8 cellular contexts compared by ENCODE assay signal in genomic region chr6:148577687-148578488, GRCh38.
DNase-seq lines count a peak whose midpoint lies in the region; TF ChIP-seq lines count a peak whose summit lies in the region.

No MANE protein-coding gene starts in this region.

- intact Hi-C loops in A673 (cut with micrococcal nuclease; ENCODE audit: unreplicated experiment) = loop anchor here (1.0 to 5.0 kb wide), 2 partner anchors 369 to 448 kb away; no protein-coding TSS in a partner anchor

- H3K27me3 ChIP-seq in A673 (replicated peaks; ENCODE audit: insufficient read depth, low read depth, low read length, poor library complexity) (peaks cover 6% of the 10 kb centered on the region), Loucy (ENCODE audit: insufficient read depth, low read length, poor library complexity, severe bottlenecking) (no peaks in the 10 kb centered on the region)

- no peak overlapping the region for H3K9ac ChIP-seq in Loucy (ENCODE audit: low read depth, low read length, poor library complexity, severe bottlenecking)

- H3K4me2 ChIP-seq in Loucy (ENCODE audit: low read depth, low read length, poor library complexity, severe bottlenecking) = no peak overlapping the region

- H3K4me1 ChIP-seq in A673 (ENCODE audit: insufficient read depth, low read length, poor library complexity, severe bottlenecking) = no peaks in the 10 kb centered on the region
- no peaks in the 10 kb centered on the region for H3K4me1 ChIP-seq in HEK293 (ENCODE audit: control insufficient read depth, insufficient read depth, low read length)
- H3K4me1 ChIP-seq in Loucy (ENCODE audit: insufficient read depth, low read length, poor library complexity, severe bottlenecking) = peaks cover 5% of the 10 kb centered on the region

- BruUV-seq in A673 (replicated peaks; lab: Mats Ljungman, UMichigan) = no TSS peak

- DNase-seq in A673 (ENCODE audit: low spot score) (peak; percentile 74), GM12864 (ENCODE audit: low read depth) (peak; percentile 36), SKM-1 (lab: John Stamatoyannopoulos, UW; ENCODE audit: unreplicated experiment) (peak; percentile 39), T47D (ENCODE audit: low read depth in 1 of 2, low spot score in 1 of 2) (peak; percentile 53 to 86), iPS-NIHi11 (ENCODE audit: low spot score) (peak; percentile 83)
- peak; percentile 21 for DNase-seq in stimulated activated CD4-positive, alpha-beta T cell treated with anti-CD3 and anti-CD28 coated beads, Interleukin-12 subunit alpha, Interleukin-12 subunit beta, amount 100 ng/mL, for 4 hours

- no peaks in the 10 kb centered on the region for H3F3A ChIP-seq in Loucy (ENCODE audit: low read depth)

- H3K9me3 ChIP-seq in A673 (ENCODE audit: low read depth, low read length, poor library complexity, severe bottlenecking) (peaks cover under 1% of the 10 kb centered on the region), HEK293 (ENCODE audit: control insufficient read depth, insufficient read depth, low read depth, low read length) (no peaks in the 10 kb centered on the region), Loucy (ENCODE audit: insufficient read depth, low read depth, low read length) (no peaks in the 10 kb centered on the region)

- no peaks in the 10 kb centered on the region for H3K36me3 ChIP-seq in A673 (ENCODE audit: insufficient read depth, low read length, poor library complexity, severe bottlenecking)
- no peaks in the 10 kb centered on the region for H3K36me3 ChIP-seq in HEK293 (ENCODE audit: control insufficient read depth in 2 of 2, insufficient read depth in 1 of 2, low read length in 2 of 2)
- no peaks in the 10 kb centered on the region for H3K36me3 ChIP-seq in Loucy (ENCODE audit: insufficient read depth, low read length)

- no peaks in the 10 kb centered on the region for H4K20me1 ChIP-seq in Loucy (ENCODE audit: insufficient read depth, low read length, poor library complexity, severe bottlenecking)

- in situ Hi-C loops in T47D (cut with HindIII; ENCODE audit: low pct_unique_long_range_greater_than_20kb, low sequenced_read_pairs) = no loop called here

- CTCF ChIA-PET in A673 (lab: Charles Lee) = no interaction called here
- CTCF ChIA-PET in HEK293 (lab: Yijun Ruan, JAX) = interaction anchor here (0.5 to 3.8 kb wide), 93 partner anchors 8 to 1478 kb away, joined by 3 to 132 read pairs (median 4); no protein-coding TSS in a partner anchor

- POLR2A ChIA-PET in A673 (lab: Charles Lee; ENCODE audit: low non-redundant PET) = no interaction called here
- POLR2A ChIA-PET in HEK293 (lab: Yijun Ruan, JAX) = interaction anchor here (1.0 kb wide), 1 partner anchor 10 kb away, joined by 3 read pairs; no protein-coding TSS in a partner anchor

- H3K4me3 ChIP-seq in A673 (ENCODE audit: low read depth, low read length, poor library complexity, severe bottlenecking) (no peak overlapping the region), GM12864 (ENCODE audit: low read depth, low read length) (no peak overlapping the region), HEK293 (ENCODE audit: low read depth, low read length) (no peak overlapping the region), Loucy (ENCODE audit: low read length, poor library complexity, severe bottlenecking) (no peak overlapping the region)

- H2AFZ ChIP-seq in Loucy (ENCODE audit: low read length) = peak overlapping the region; percentile 3; the same call in 1 of the 2 replicates

- H3K27ac ChIP-seq in A673 (ENCODE audit: low read depth, low read length, poor library complexity, severe bottlenecking) = no peak overlapping the region
- H3K27ac ChIP-seq in HEK293 (ENCODE audit: extremely low read depth, low read depth, low read length) = no peak overlapping the region

- H3K9me2 ChIP-seq in Loucy (replicated peaks; ENCODE audit: low read depth, low read length) = no peaks in the 10 kb centered on the region

- TF ChIP-seq CTCF in A673 (conservative IDR thresholded peaks at IDR 0.05; ENCODE audit: low read depth, low read length) (peak; percentile 87), GM12864 (IDR thresholded peaks at IDR 0.05; ENCODE audit: low read depth, low read length, missing control alignments) (peak; percentile 91), HEK293 (tag by site-specific recombination; IDR thresholded peaks at IDR 0.05) (peak; percentile 99), Loucy (conservative IDR thresholded peaks at IDR 0.05; ENCODE audit: low read length) (peak; percentile 100)

- no peaks in the 10 kb centered on the region for H3K79me2 ChIP-seq in Loucy (ENCODE audit: insufficient read depth, low read length)

TF ChIP-seq in HEK293, 187 proteins besides CTCF, POLR2A, EP300 and RAD21:
- TF ChIP-seq ZNF335 (tag by site-specific recombination; conservative IDR thresholded peaks at IDR 0.05) (no peak), ZNF837 (tag by site-specific recombination; IDR thresholded peaks at IDR 0.05) (no peak), ZNF660 (tag by site-specific recombination; IDR thresholded peaks at IDR 0.05) (peak; percentile 54; the same call in 1 of the 2 replicates), ZNF2 (tag by site-specific recombination; IDR thresholded peaks at IDR 0.05) (0 out of 2 replicates have a peak, but pooled peaks have one; percentile 45), ZSCAN30 (tag by site-specific recombination; IDR thresholded peaks at IDR 0.05) (peak; percentile 74), ZSCAN23 (tag by site-specific recombination; IDR thresholded peaks at IDR 0.05) (no peak), SP2 (tag by site-specific recombination; IDR thresholded peaks at IDR 0.05) (no peak), ZNF654 (tag by site-specific recombination; IDR thresholded peaks at IDR 0.05; ENCODE audit: low read depth) (peak; percentile 92), ZBTB17 (tag by site-specific recombination; IDR thresholded peaks at IDR 0.05) (peak; percentile 72), ZBTB21 (tag by site-specific recombination; IDR thresholded peaks at IDR 0.05) (no peak), ZSCAN4 (tag by site-specific recombination; IDR thresholded peaks at IDR 0.05) (no peak), ZNF843 (tag by site-specific recombination; IDR thresholded peaks at IDR 0.05) (no peak), TRIM28 (IDR thresholded peaks at IDR 0.05; ENCODE audit: borderline replicate concordance, low read length) (peak; percentile 68; the same call in 1 of the 2 replicates), INSM2 (tag by site-specific recombination; IDR thresholded peaks at IDR 0.05) (no peak), KLF9 (tag by site-specific recombination; IDR thresholded peaks at IDR 0.05; ENCODE audit: low read depth) (no peak), HOXD13 (CRISPR knock-in tag; IDR thresholded peaks at IDR 0.05; ENCODE audit: borderline replicate concordance) (no peak), KLF16 (tag by site-specific recombination; IDR thresholded peaks at IDR 0.05) (no peak), ZNF596 (tag by site-specific recombination; IDR thresholded peaks at IDR 0.05) (no peak), ZNF626 (tag by site-specific recombination; IDR thresholded peaks at IDR 0.05) (no peak)

Comparison
In these comparisons a context has a peak if more than half of its experiments do, and no peak if none do; other contexts are left out.
1. DNase-seq: peak in every context shown above with its lines; median percentile 83 in iPS-NIHi11; 74 in A673; 70 in T47D; 39 in SKM-1; 36 in GM12864; 21 in stimulated activated CD4-positive, alpha-beta T cell treated with anti-CD3 and anti-CD28 coated beads, Interleukin-12 subunit alpha, Interleukin-12 subunit beta, amount 100 ng/mL, for 4 hours.